ENCODE assay signal across 18 cellular contexts in the genomic region with DNA sequence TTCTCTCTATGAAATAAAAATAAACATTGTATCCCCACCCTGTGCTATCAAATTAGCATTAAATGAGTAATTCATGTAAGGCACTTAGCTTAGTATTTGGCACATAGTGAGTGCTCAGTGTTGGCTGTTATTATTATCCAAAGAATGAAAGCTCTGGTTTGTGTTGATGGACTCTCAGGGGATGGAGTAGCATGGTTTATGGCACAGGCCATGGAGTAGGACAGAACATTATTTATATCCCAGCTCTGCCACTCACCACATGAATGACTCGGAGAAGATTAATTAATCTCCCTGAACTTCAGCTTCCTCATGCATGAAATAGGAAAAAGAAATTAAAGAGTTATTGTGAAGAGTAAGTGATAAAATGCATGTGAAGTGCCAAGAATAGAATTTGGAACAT.
DNase-seq lines count a peak whose midpoint lies in the region; ATAC-seq and TF ChIP-seq lines count a peak whose summit lies in the region.
"Had no signal": no experiment of that assay in that cellular context is flagged by ENCODE, and none has a peak within 500 bp of the region (broad histone marks: within the 10 kb centered on the region; RNA-seq: fewer than 3 reads in every experiment).

No MANE protein-coding gene starts in this region.

- TF ChIP-seq CTCF in heart left ventricle (IDR thresholded peaks at IDR 0.05): no peak
- no peak for TF ChIP-seq CTCF in right atrium auricular region (IDR thresholded peaks at IDR 0.05)
- TF ChIP-seq CTCF in fibroblast of mammary gland (conservative IDR thresholded peaks at IDR 0.05; ENCODE audit: control insufficient read depth, insufficient read depth, low read depth, low read length): no peak
- no peak for TF ChIP-seq CTCF in activated CD8-positive, alpha-beta T cell treated with anti-CD3 and anti-CD28 coated beads for 36 hours (IDR thresholded peaks at IDR 0.05)

- H3K27ac ChIP-seq in heart left ventricle: no peak overlapping the region
- H3K27ac ChIP-seq in right atrium auricular region: no peak overlapping the region
- H3K27ac ChIP-seq: 22Rv1, A549, BLaER1, HL-60 had no signal

- CTCF ChIA-PET in activated CD8-positive, alpha-beta T cell treated with anti-CD3 and anti-CD28 coated beads for 36 hours (lab: Charles Lee): no interaction called here

- no peaks in the 10 kb centered on the region for H3K36me3 ChIP-seq in heart left ventricle
- no peaks in the 10 kb centered on the region for H3K36me3 ChIP-seq in right atrium auricular region
- H3K36me3 ChIP-seq: BLaER1 had no signal

- no peak overlapping the region for H3K4me3 ChIP-seq in heart left ventricle
- H3K4me3 ChIP-seq in right atrium auricular region: no peak overlapping the region
- no peak overlapping the region for H3K4me3 ChIP-seq in fibroblast of mammary gland (ENCODE audit: control insufficient read depth, low read depth, low read length)
- H3K4me3 ChIP-seq: A549, BLaER1, GM23338 had no signal

- no peak overlapping the region for H3K27ac Mint-ChIP-seq in activated CD8-positive, alpha-beta T cell treated with anti-CD3 and anti-CD28 coated beads for 36 hours
- H3K27ac Mint-ChIP-seq: CD14-positive monocyte; CD4-positive, alpha-beta memory T cell; GM23338 had no signal

- H3K4me1 ChIP-seq in heart left ventricle (peaks cover 0 to 23% (median 5%) of the 10 kb centered on the region in 12 donors), right atrium auricular region (peaks cover 0 to 12% of the 10 kb centered on the region in 2 donors)
- H3K4me1 ChIP-seq: A549, BLaER1 had no signal

- no peaks in the 10 kb centered on the region for H3K36me3 Mint-ChIP-seq in activated CD8-positive, alpha-beta T cell treated with anti-CD3 and anti-CD28 coated beads for 36 hours (ENCODE audit: low read depth)
- H3K36me3 Mint-ChIP-seq: CD14-positive monocyte; CD4-positive, alpha-beta memory T cell had no signal

- intact Hi-C loops in heart left ventricle (cut with DNase I): no loop called here
- intact Hi-C loops in activated CD8-positive, alpha-beta T cell treated with anti-CD3 and anti-CD28 coated beads for 36 hours (cut with micrococcal nuclease): no loop called here

- H3K27me3 Mint-ChIP-seq in activated CD8-positive, alpha-beta T cell treated with anti-CD3 and anti-CD28 coated beads for 36 hours: peaks cover 2% of the 10 kb centered on the region

- no peaks in the 10 kb centered on the region for H3K9me3 ChIP-seq in heart left ventricle
- no peaks in the 10 kb centered on the region for H3K9me3 ChIP-seq in right atrium auricular region
- H3K9me3 ChIP-seq: A549, BLaER1 had no signal

- H3K9me3 Mint-ChIP-seq in activated CD8-positive, alpha-beta T cell treated with anti-CD3 and anti-CD28 coated beads for 36 hours: no peaks in the 10 kb centered on the region
- H3K9me3 Mint-ChIP-seq: GM23338 had no signal

- POLR2A ChIA-PET in activated CD8-positive, alpha-beta T cell treated with anti-CD3 and anti-CD28 coated beads for 36 hours (lab: Charles Lee): no interaction called here

- H3K4me1 Mint-ChIP-seq in activated CD8-positive, alpha-beta T cell treated with anti-CD3 and anti-CD28 coated beads for 36 hours (ENCODE audit: low read depth): no peaks in the 10 kb centered on the region
- H3K4me1 Mint-ChIP-seq: CD14-positive monocyte; CD4-positive, alpha-beta memory T cell had no signal

- no peak for TF ChIP-seq POLR2A in heart left ventricle (IDR thresholded peaks at IDR 0.05)

- ATAC-seq in heart left ventricle (peak in 3 of 4 donors; percentile 49 to 80 (median 66)), GM18873 (IDR thresholded peaks at IDR 0.05; ENCODE audit: low FRiP score, unreplicated experiment) (no peak)
- ATAC-seq in activated CD8-positive, alpha-beta T cell treated with anti-CD3 and anti-CD28 coated beads for 36 hours: no peak
- ATAC-seq: A549, GM23338 had no signal

- H3K4me3 Mint-ChIP-seq in activated CD8-positive, alpha-beta T cell treated with anti-CD3 and anti-CD28 coated beads for 36 hours: no peak overlapping the region
- H3K4me3 Mint-ChIP-seq: CD14-positive monocyte; CD4-positive, alpha-beta memory T cell; GM23338 had no signal

- H3K27me3 ChIP-seq in heart left ventricle: no peaks in the 10 kb centered on the region
- H3K27me3 ChIP-seq in right atrium auricular region: no peaks in the 10 kb centered on the region
- H3K27me3 ChIP-seq: BLaER1 had no signal

- 39 to 65% (median 42%) methylated on average over 1 of the region's 1 CpG for WGBS in heart left ventricle, 4 donors

- DNase-seq in DMS53 (lab: John Stamatoyannopoulos, UW) (peak; percentile 59), DMS53 treated with DMSO at 0.1 percent for 48 hours (lab: John Stamatoyannopoulos, UW; ENCODE audit: unreplicated experiment) (no peak), heart left ventricle (no peak), right atrium auricular region (ENCODE audit: low spot score) (no peak), NCI-H2029 (lab: John Stamatoyannopoulos, UW) (peak; percentile 37), fibroblast of mammary gland (ENCODE audit: low read depth) (peak; percentile 20)
- no peak for DNase-seq in activated CD8-positive, alpha-beta T cell treated with anti-CD3 and anti-CD28 coated beads for 36 hours
- DNase-seq: CD4-positive, alpha-beta memory T cell; DMS153; DND-41; HCEC 1CT had no signal

Comparison
In these comparisons a context has a peak if more than half of its experiments do, and no peak if none do; other contexts are left out.
1. DNase-seq: peak in DMS53 (single experiment), NCI-H2029 (single experiment) and fibroblast of mammary gland (single experiment); none in DMS53 treated with DMSO at 0.1 percent for 48 hours (single experiment), heart left ventricle (0 of 5), right atrium auricular region (single experiment) and activated CD8-positive, alpha-beta T cell treated with anti-CD3 and anti-CD28 coated beads for 36 hours (single experiment).
2. ATAC-seq: peak in heart left ventricle (3 of 4); none in activated CD8-positive, alpha-beta T cell treated with anti-CD3 and anti-CD28 coated beads for 36 hours (single experiment) and GM18873 (single experiment).